Comparison of ENCODE assay signal across 19 cellular contexts in the genomic region with DNA sequence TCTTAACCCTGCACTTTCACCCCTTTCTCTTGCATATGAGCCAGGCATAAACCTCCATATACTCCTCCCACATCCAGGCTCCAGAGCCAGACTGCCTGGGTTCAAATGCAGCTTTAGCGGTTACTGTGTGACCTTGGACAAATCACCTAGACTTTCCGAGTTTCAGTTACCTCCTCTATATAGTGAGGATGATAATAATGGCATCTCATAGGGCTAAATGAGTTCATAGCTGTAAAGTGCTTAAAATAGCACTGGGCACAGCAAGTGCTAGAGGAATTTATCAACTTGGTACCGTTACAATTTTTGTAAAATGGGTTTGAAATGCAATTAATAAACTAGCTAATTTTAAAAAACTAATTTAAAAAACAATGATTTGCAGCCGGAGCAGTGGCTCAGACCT. TPM values are rescaled to one million over a fixed set of nuclear protein-coding genes. Genes with fewer than 3 reads are reported as not detected.
A peak's percentile ranks its signal among the peaks of the same experiment; 100 is the strongest.
DNase-seq lines count a peak whose midpoint lies in the region; ATAC-seq, FAIRE-seq and TF ChIP-seq lines count a peak whose summit lies in the region.
"Had no signal": no experiment of that assay in that cellular context is flagged by ENCODE, and none has a peak within 500 bp of the region (broad histone marks: within the 10 kb centered on the region; RNA-seq: fewer than 3 reads in every experiment).

No MANE protein-coding gene starts in this region.

- H2BK120ac ChIP-seq in H1 (replicated peaks; ENCODE audit: low read depth, low read length): no peak overlapping the region

- 0 out of 2 replicates have a peak overlapping the region, but pooled peaks have one; percentile 20 for H2BK15ac ChIP-seq in H1 (ENCODE audit: low read length)

- H4K20me1 ChIP-seq in MM.1S (ENCODE audit: insufficient read depth, low read length) (no peaks in the 10 kb centered on the region), H1 (replicated peaks in 1 of 2; ENCODE audit: control insufficient read depth in 1 of 2, insufficient read depth in 2 of 2, low read length in 2 of 2) (no peaks in the 10 kb centered on the region)

- H3K79me2 ChIP-seq in MM.1S (ENCODE audit: low read length) (no peaks in the 10 kb centered on the region), H1 (ENCODE audit: control insufficient read depth in 1 of 2, insufficient read depth in 2 of 2, low read length in 2 of 2) (no peaks in the 10 kb centered on the region)

- H3K27me3 Mint-ChIP-seq in T-cell: no peaks in the 10 kb centered on the region
- H3K27me3 Mint-ChIP-seq: IgD-negative memory B cell had no signal

- H3K4me2 ChIP-seq in MM.1S (ENCODE audit: low read depth, low read length): peak overlapping the region; percentile 58; the same call in 1 of the 2 replicates
- no peak overlapping the region for H3K4me2 ChIP-seq in H1 (ENCODE audit: insufficient read depth in 1 of 2, low read depth in 2 of 2, low read length in 2 of 2)

- intact Hi-C loops in Right ventricle myocardium superior (cut with DNase I): loop anchor here (10.0 kb wide), 1 partner anchor 835 kb away; no protein-coding TSS in a partner anchor
- intact Hi-C loops in psoas muscle (cut with DNase I): loop anchor here (5.0 to 10.0 kb wide), 2 partner anchors 33 to 835 kb away; no protein-coding TSS in a partner anchor

- H3K4me1 ChIP-seq in right atrium auricular region: peaks cover 0 to 33% of the 10 kb centered on the region in 2 donors
- H3K4me1 ChIP-seq in MM.1S (ENCODE audit: low read length): peaks cover 18% of the 10 kb centered on the region
- peaks cover 0 to 2% (median 0%) of the 10 kb centered on the region in 4 experiments; a peak in 3 of 7 replicates for H3K4me1 ChIP-seq in H1 (replicated peaks in 1 of 4; ENCODE audit: control insufficient read depth in 3 of 4, insufficient read depth in 4 of 4, low read length in 3 of 4)
- H3K4me1 ChIP-seq in psoas muscle: peaks cover 14% of the 10 kb centered on the region
- H3K4me1 ChIP-seq: Caco-2 had no signal

- H3K27me3 ChIP-seq in right atrium auricular region (no peaks in the 10 kb centered on the region), MM.1S (replicated peaks; ENCODE audit: insufficient read depth, low read length) (no peaks in the 10 kb centered on the region), H1 (replicated peaks in 1 of 4; ENCODE audit: control insufficient read depth in 3 of 4, extremely low read depth in 1 of 4, insufficient read depth in 3 of 4, low read length in 3 of 4) (no peaks in the 10 kb centered on the region), psoas muscle (ENCODE audit: insufficient read depth in 3 of 3, low read length in 2 of 3) (no peaks in the 10 kb centered on the region)

- no peak overlapping the region for H4K8ac ChIP-seq in H1 (ENCODE audit: extremely low read depth, insufficient read depth, low read length)

- H3K23ac ChIP-seq in H1 (ENCODE audit: insufficient read length): no peak overlapping the region

- no peak overlapping the region for H3K18ac ChIP-seq in H1 (ENCODE audit: extremely low read depth, low read length)

- peaks cover 23% of the 10 kb centered on the region for H3F3A ChIP-seq in MM.1S (ENCODE audit: insufficient read depth, low read length)

- TF ChIP-seq POLR2A in H1 (IDR thresholded peaks at IDR 0.05; ENCODE audit: control extremely low read depth in 1 of 2, low read depth in 2 of 2, low read length in 2 of 2): no peak

- H3K27ac Mint-ChIP-seq in T-cell: no peak overlapping the region
- H3K27ac Mint-ChIP-seq: IgD-negative memory B cell had no signal

- H3K4ac ChIP-seq in H1 (replicated peaks; ENCODE audit: insufficient read length, low read depth, low read length): peak overlapping the region; percentile 62

- no peak overlapping the region for H3K4me3 Mint-ChIP-seq in T-cell

- no peaks in the 10 kb centered on the region for H3K9me3 Mint-ChIP-seq in T-cell
- H3K9me3 Mint-ChIP-seq: IgD-negative memory B cell had no signal

- H2AK5ac ChIP-seq in H1 (ENCODE audit: low read depth, low read length): no peak overlapping the region

- H4K91ac ChIP-seq in H1 (replicated peaks; ENCODE audit: insufficient read length, low read length): no peak overlapping the region

- H2AFZ ChIP-seq in MM.1S (ENCODE audit: low read length) (no peak overlapping the region), H1 (ENCODE audit: low read length) (no peak overlapping the region)

- DNase-seq in Right ventricle myocardium superior (no peak), right atrium auricular region (ENCODE audit: low spot score) (no peak), MM.1S (no peak), H1 (ENCODE audit: low read depth in 1 of 2, low spot score in 2 of 2) (no peak), psoas muscle (no peak), NCI-H1105 (lab: John Stamatoyannopoulos, UW) (no peak), T-cell (no peak)
- no peak for DNase-seq in activated CD8-positive, alpha-beta memory T cell treated with anti-CD3 and anti-CD28 coated beads, Interleukin-2, amount 50 U/mL, for 4 hours
- DNase-seq: Caco-2, DMS153, GOT3, NCI-H1436, NCI-H2029, NCI-H510A, NCI-H82 had no signal

- H3K14ac ChIP-seq in H1 (ENCODE audit: insufficient read length): no peak overlapping the region

- peaks cover 48% of the 10 kb centered on the region for H3K36me3 Mint-ChIP-seq in T-cell

- no peak overlapping the region for H3K56ac ChIP-seq in H1 (replicated peaks; ENCODE audit: insufficient read length, low read depth, low read length)

- H3K9ac ChIP-seq in MM.1S (ENCODE audit: low read length) (no peak overlapping the region), H1 (replicated peaks in 1 of 4; ENCODE audit: extremely low read depth in 1 of 4, low read depth in 3 of 4, low read length in 3 of 4) (no peak overlapping the region)

- H3K79me1 ChIP-seq in H1 (ENCODE audit: low read depth, low read length): no peaks in the 10 kb centered on the region

- ATAC-seq in Right ventricle myocardium superior (ENCODE audit: poor library complexity) (peak; percentile 60), psoas muscle (peak in 3 of 4 donors; percentile 46 to 71 (median 67)), T-cell (replicated peaks in 1 of 4) (no peak)

- no peak overlapping the region for H2BK20ac ChIP-seq in H1 (ENCODE audit: low read length)

- H3K4me3 ChIP-seq in right atrium auricular region: no peak overlapping the region
- no peak overlapping the region for H3K4me3 ChIP-seq in MM.1S (ENCODE audit: low read length)
- no peak overlapping the region for H3K4me3 ChIP-seq in H1 (ENCODE audit: extremely low read depth in 1 of 4, insufficient read depth in 2 of 4, low read depth in 3 of 4, low read length in 4 of 4)
- no peak overlapping the region for H3K4me3 ChIP-seq in psoas muscle

- H3K9me3 ChIP-seq in right atrium auricular region (no peaks in the 10 kb centered on the region), MM.1S (replicated peaks; ENCODE audit: insufficient read depth, low read length) (no peaks in the 10 kb centered on the region), H1 (ENCODE audit: insufficient read depth in 2 of 2, low read depth in 1 of 2, low read length in 1 of 2) (no peaks in the 10 kb centered on the region), psoas muscle (no peaks in the 10 kb centered on the region)
- H3K9me3 ChIP-seq: Caco-2 had no signal

- H3K27ac ChIP-seq in right atrium auricular region (peak overlapping the region in 1 of 2 donors; percentile 87), MM.1S (ENCODE audit: low read length) (peak overlapping the region; percentile 65; the same call in 1 of the 2 replicates), H1 (ENCODE audit: low read depth, low read length) (no peak overlapping the region), psoas muscle (no peak overlapping the region)
- H3K27ac ChIP-seq: C4-2B had no signal

- H3K4me1 Mint-ChIP-seq in T-cell: peaks cover 17 to 22% (median 19%) of the 10 kb centered on the region in 3 donors

- no peak for FAIRE-seq in H1 (lab: Jason Lieb, UNC)
- FAIRE-seq: A204.1 had no signal

- no peak for TF ChIP-seq EP300 in H1 (IDR thresholded peaks at IDR 0.05; ENCODE audit: borderline replicate concordance in 1 of 2, low read depth in 2 of 2, low read length in 2 of 2)

- CTCF ChIA-PET in H1 (lab: Charles Lee; ENCODE audit: partially characterized antibody) (interaction anchor here (0.7 to 9.9 kb wide), 27 partner anchors 12 to 294 kb away, joined by 3 to 167 read pairs (median 3); partner anchors contain the start of gene CREB3L2), T-cell (lab: Charles Lee) (interaction anchor here (0.9 to 9.9 kb wide), 5 partner anchors 12 to 116 kb away, joined by 3 to 207 read pairs (median 11); partner anchors contain the start of gene CREB3L2 (in 2 of the 2))

- no peak overlapping the region for H2BK5ac ChIP-seq in H1 (ENCODE audit: low read depth, low read length)

- no peak for TF ChIP-seq RAD21 in H1 (IDR thresholded peaks at IDR 0.05 in 1 of 2, conservative IDR thresholded peaks at IDR 0.05 in 1 of 2; ENCODE audit: low read depth in 2 of 2, low read length in 2 of 2)

- POLR2A ChIA-PET in H1 (lab: Charles Lee; ENCODE audit: partially characterized antibody): no interaction called here
- POLR2A ChIA-PET in T-cell (lab: Charles Lee): interaction anchor here in 1 of 2 donors (0.7 kb wide), 1 partner anchor 86 kb away, joined by 4 read pairs; no protein-coding TSS in a partner anchor

- H3K23me2 ChIP-seq in H1 (ENCODE audit: low read depth, low read length): no peaks in the 10 kb centered on the region

- no peak overlapping the region for H4K5ac ChIP-seq in H1 (ENCODE audit: insufficient read length, low read depth, low read length)

- no peak overlapping the region for H2BK12ac ChIP-seq in H1 (ENCODE audit: low read depth, low read length)

- no peaks in the 10 kb centered on the region for H3K9me2 ChIP-seq in MM.1S (replicated peaks; ENCODE audit: insufficient read depth, low read length)

- WGBS in H1 (ENCODE audit: extremely low coverage in 1 of 2, insufficient coverage in 1 of 2, insufficient read length in 1 of 2, insufficient replicate concordance in 2 of 2, low coverage in 1 of 2, low lambda C conversion rate in 2 of 2, missing lambda C conversion rate in 1 of 2), 2 experiments: 92% methylated on average over 4 of the region's 4 CpGs; no CpG with 5 or more reads in 1 of the 2 experiments
- WGBS in psoas muscle, 3 donors: 38 to 61% (median 50%) methylated on average over 4 of the region's 4 CpGs

- H3K36me3 ChIP-seq in right atrium auricular region (peaks cover 51% of the 10 kb centered on the region), MM.1S (replicated peaks; ENCODE audit: insufficient read depth, low read length) (peaks cover 14% of the 10 kb centered on the region; the same call in 1 of the 2 replicates), H1 (ENCODE audit: control insufficient read depth in 2 of 4, insufficient read depth in 4 of 4, low read length in 3 of 4) (peaks cover 0 to 24% (median 13%) of the 10 kb centered on the region in 4 experiments; a peak in 6 of 8 replicates), psoas muscle (ENCODE audit: insufficient read depth in 1 of 2, low read depth in 1 of 2) (peaks cover 7 to 30% of the 10 kb centered on the region in 2 donors)

- TF ChIP-seq CTCF in right atrium auricular region (IDR thresholded peaks at IDR 0.05): no peak
- TF ChIP-seq CTCF in MM.1S (IDR thresholded peaks at IDR 0.05; ENCODE audit: low read length): no peak
- no peak for TF ChIP-seq CTCF in H1 (IDR thresholded peaks at IDR 0.05; ENCODE audit: control extremely low read depth in 1 of 3, insufficient read depth in 1 of 3, low read depth in 1 of 3, low read length in 3 of 3)
- no peak for TF ChIP-seq CTCF in psoas muscle (IDR thresholded peaks at IDR 0.05)

RNA-seq across cellular contexts. Expression of gene DGKI, which starts 53.4 kb away (rescaled TPM):
- total RNA-seq in Right ventricle myocardium superior (1.4 TPM), right atrium auricular region (1 to 10 TPM; 4.4 to 5.9 TPM), psoas muscle (under 1 TPM in 3 of 4 donors, not detected in 1; 0.44 to 0.56 (median 0.45) TPM), T-cell (not detected)
- 0.71 and 0.84 TPM in 2 replicates for total RNA-seq in H1 (2021; fragmentation: NEBNext Ultra II Directional; extraction: Animal tissue kit (Norgen Biotek cat#: 25700))
- polyA plus RNA-seq in H1 (2011; rRNA removed) (0.20 and 0.22 TPM in 2 replicates), psoas muscle (under 1 TPM in 2 of 3 donors, not detected in 1; under 0.01 to 0.04 TPM)
- polyA plus RNA-seq in H1 (2011; cell fraction: cytosol; rRNA removed): 0.31 TPM
- 0.63 TPM for polyA plus RNA-seq in H1 (2011; cell fraction: nucleus; rRNA removed)
- 0.17 to 1.2 TPM (median 0.65 TPM) in 4 replicates for polyA plus RNA-seq in H1 (2012, experiment 1 of 2)
- 0.07 TPM for polyA plus RNA-seq in H1 (2012, experiment 2 of 2)
- polyA plus RNA-seq in H1 (2013, experiment 1 of 2): 0.14 TPM
- 0.18 TPM for polyA plus RNA-seq in H1 (2013, experiment 2 of 2)
- 2.0 and 2.3 TPM in 2 replicates for polyA minus RNA-seq in H1 (2011; rRNA and poly(A)+ RNA removed)
- 1.5 TPM for polyA minus RNA-seq in H1 (2011; cell fraction: cytosol; rRNA and poly(A)+ RNA removed)
- 3.2 TPM for polyA minus RNA-seq in H1 (2011; cell fraction: nucleus; rRNA and poly(A)+ RNA removed)
- total RNA-seq: HT-29 had no signal
- polyA plus RNA-seq: IgD-negative memory B cell had no signal

Comparison
In these comparisons a context has a peak if more than half of its experiments do, and no peak if none do; other contexts are left out.
1. ATAC-seq: peak in Right ventricle myocardium superior (single experiment) and psoas muscle (3 of 4); none in T-cell (0 of 4).